22 cellular contexts compared by ENCODE assay signal in the genomic region with DNA sequence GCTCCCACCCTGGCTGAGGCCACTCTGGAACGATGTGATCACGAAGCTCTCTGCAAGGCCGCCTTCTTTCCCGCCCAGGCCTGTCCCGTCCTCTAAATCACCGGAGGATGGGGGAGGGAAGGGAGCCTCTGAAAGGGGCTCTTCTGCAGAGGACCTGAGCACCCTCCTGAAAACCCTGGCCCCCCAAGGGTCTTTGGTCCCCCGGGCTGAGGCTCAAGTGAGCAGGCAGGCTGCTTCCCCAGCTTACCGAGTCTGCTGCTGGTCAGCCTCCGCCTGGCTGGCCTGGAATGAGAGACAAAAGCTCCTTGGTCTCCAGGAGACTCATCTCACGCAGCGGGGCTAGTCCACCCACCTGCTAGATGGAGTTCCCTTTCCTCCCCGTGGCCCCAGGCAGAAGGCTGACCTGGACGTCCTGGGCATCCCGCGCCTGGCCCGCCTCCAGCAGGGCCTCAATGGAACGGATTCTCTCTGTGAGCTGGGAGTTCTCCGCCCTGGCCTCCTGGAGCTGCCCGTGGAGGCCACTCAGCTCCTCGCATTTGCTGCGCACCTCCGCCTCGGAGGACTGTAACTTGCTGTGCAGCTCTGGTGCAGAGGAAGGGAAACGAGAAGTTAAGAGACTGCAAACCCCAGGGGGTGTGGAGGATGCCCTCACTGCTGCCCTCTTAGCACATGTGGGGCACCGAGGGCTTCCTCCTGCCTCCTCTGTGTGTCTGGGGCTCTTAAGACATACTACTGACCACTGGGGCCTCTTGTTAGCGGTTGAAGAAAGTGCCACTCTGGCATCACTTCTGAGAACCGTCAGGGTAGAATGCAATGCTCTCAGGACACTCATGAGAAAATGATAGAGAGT. TPM values are rescaled to one million over a fixed set of nuclear protein-coding genes. Genes with fewer than 3 reads are reported as not detected.
DNase-seq lines count a peak whose midpoint lies in the region; ATAC-seq, FAIRE-seq and TF ChIP-seq lines count a peak whose summit lies in the region.
"Had no signal": no experiment of that assay in that cellular context is flagged by ENCODE, and none has a peak within 500 bp of the region (broad histone marks: within the 10 kb centered on the region; RNA-seq: fewer than 3 reads in every experiment).

No MANE protein-coding gene starts in this region.

- no peak overlapping the region for H2AFZ ChIP-seq in K562 (ENCODE audit: low read depth, low read length)

- H3K9me1 ChIP-seq in K562 (ENCODE audit: control insufficient read depth, insufficient read depth, low read length) = no peaks in the 10 kb centered on the region

- no peaks in the 10 kb centered on the region for H3K27me3 ChIP-seq in K562 (ENCODE audit: control insufficient read depth in 2 of 2, insufficient read depth in 2 of 2, low read length in 2 of 2)
- H3K27me3 ChIP-seq: brain microvascular endothelial cell had no signal

- ATAC-seq in K562 (no peak), HG03135 (IDR thresholded peaks at IDR 0.05; ENCODE audit: unreplicated experiment) (no peak), GM18873 (IDR thresholded peaks at IDR 0.05; ENCODE audit: low FRiP score, unreplicated experiment) (no peak)
- ATAC-seq: esophagus mucosa, WTC11 had no signal

- no TSS peak for BruUV-seq in K562 (replicated peaks; lab: Mats Ljungman, UMichigan)

- intact Hi-C loops in K562 (cut with micrococcal nuclease) (no loop called here), kidney (cut with DNase I) (no loop called here), posterior vena cava (cut with DNase I) (no loop called here)
- intact Hi-C loops in activated CD4-positive, alpha-beta memory T cell treated with anti-CD3 and anti-CD28 coated beads for 36 hours (cut with micrococcal nuclease) = no loop called here

- H3K27me3 Mint-ChIP-seq in activated CD4-positive, alpha-beta memory T cell treated with anti-CD3 and anti-CD28 coated beads for 36 hours = no peaks in the 10 kb centered on the region
- H3K27me3 Mint-ChIP-seq: activated naive CD8-positive, alpha-beta T cell; memory B cell had no signal

- no peak for TF ChIP-seq POLR2A in K562 (conservative IDR thresholded peaks at IDR 0.05)

- CTCF ChIA-PET in K562 (lab: Yijun Ruan, JAX; ENCODE audit: low intra/inter-chr PET ratio) = no interaction called here
- CTCF ChIA-PET in activated CD4-positive, alpha-beta memory T cell treated with anti-CD3 and anti-CD28 coated beads for 36 hours (lab: Charles Lee) = interaction anchor here (0.8 kb wide), 1 partner anchor 193 kb away, joined by 3 read pairs; no protein-coding TSS in a partner anchor

- in situ Hi-C loops in K562 (cut with MboI) = no loop called here

- H4K20me1 ChIP-seq in K562 (replicated peaks; ENCODE audit: control insufficient read depth, insufficient read depth, low read length) = no peaks in the 10 kb centered on the region

- no peak overlapping the region for H3K27ac Mint-ChIP-seq in activated CD4-positive, alpha-beta memory T cell treated with anti-CD3 and anti-CD28 coated beads for 36 hours
- H3K27ac Mint-ChIP-seq: activated naive CD8-positive, alpha-beta T cell; memory B cell had no signal

- TF ChIP-seq RAD21 in K562 (CRISPR knock-in tag; conservative IDR thresholded peaks at IDR 0.05 in 1 of 2, IDR thresholded peaks at IDR 0.05 in 1 of 2) = no peak

- no peak for TF ChIP-seq EP300 in K562 (IDR thresholded peaks at IDR 0.05; ENCODE audit: low read length)

- no peaks in the 10 kb centered on the region for H3K9me3 ChIP-seq in K562 (replicated peaks; ENCODE audit: control insufficient read depth, insufficient read depth, low read depth, low read length)
- H3K9me3 ChIP-seq in kidney (ENCODE audit: control insufficient read depth in 1 of 2, low read length in 2 of 2) = no peaks in the 10 kb centered on the region
- H3K9me3 ChIP-seq: HAP-1 had no signal

- no peak overlapping the region for H3K9ac ChIP-seq in K562 (ENCODE audit: insufficient read depth in 1 of 2, low read depth in 2 of 2, low read length in 2 of 2)
- H3K9ac ChIP-seq in kidney (ENCODE audit: low read length in 2 of 2) = no peak overlapping the region

- peak; percentile 25 for DNase-seq in ELF-1 (ENCODE audit: low read depth, low spot score)
- no peak for DNase-seq in K562 (ENCODE audit: extremely low read depth in 1 of 4, low spot score in 3 of 4)
- DNase-seq in kidney = peak; percentile 62
- DNase-seq in posterior vena cava (ENCODE audit: low spot score) = peak; percentile 72
- DNase-seq in activated CD4-positive, alpha-beta memory T cell treated with anti-CD3 and anti-CD28 coated beads for 36 hours = no peak
- no peak for DNase-seq in NCI-H524 treated with DMSO at 0.1 percent for 48 hours (lab: John Stamatoyannopoulos, UW)
- DNase-seq: brain microvascular endothelial cell; EL; NCI-H1048; NCI-H2081; NCI-H446 treated with DMSO at 0.1 percent for 48 hours; nephron progenitor cell; SHP77; stimulated activated CD4-positive, alpha-beta T cell treated with anti-CD3 and anti-CD28 coated beads, Interleukin-2, amount 100 ng/mL, for 48 hours had no signal

- WGBS in K562 (ENCODE audit: insufficient coverage, low coverage, missing lambda C conversion rate) = 91% methylated on average over 9 of the region's 27 CpGs

- H3K4me1 ChIP-seq in K562 (replicated peaks in 1 of 2; ENCODE audit: control insufficient read depth in 2 of 2, insufficient read depth in 2 of 2, low read length in 2 of 2) = no peaks in the 10 kb centered on the region
- no peaks in the 10 kb centered on the region for H3K4me1 ChIP-seq in kidney (ENCODE audit: control insufficient read depth in 1 of 2, insufficient read depth in 1 of 2, low read depth in 1 of 2, low read length in 2 of 2)
- H3K4me1 ChIP-seq: HAP-1 had no signal

- H3K27ac ChIP-seq in K562 (ENCODE audit: extremely low read depth, low read depth, low read length) (no peak overlapping the region), kidney (ENCODE audit: low read depth in 2 of 2, low read length in 2 of 2) (no peak overlapping the region)
- H3K27ac ChIP-seq: brain microvascular endothelial cell had no signal

- H3K4me3 ChIP-seq in K562 = no peak overlapping the region
- H3K4me3 ChIP-seq in kidney (ENCODE audit: low read length in 2 of 2) = no peak overlapping the region
- H3K4me3 ChIP-seq: HAP-1 had no signal

- H3K36me3 ChIP-seq in K562 (ENCODE audit: control insufficient read depth, insufficient read depth, low read length) = peaks cover 10% of the 10 kb centered on the region; the same call in 1 of the 3 replicates
- peaks cover 38 to 60% of the 10 kb centered on the region in 2 donors for H3K36me3 ChIP-seq in kidney (ENCODE audit: control insufficient read depth in 1 of 2, insufficient read depth in 2 of 2, low read length in 2 of 2)

- POLR2A ChIA-PET in K562 (lab: Yijun Ruan, JAX) = interaction anchor here (0.6 kb wide), 1 partner anchor 13 kb away, joined by 3 read pairs; no protein-coding TSS in a partner anchor
- POLR2A ChIA-PET in activated CD4-positive, alpha-beta memory T cell treated with anti-CD3 and anti-CD28 coated beads for 36 hours (lab: Charles Lee) = no interaction called here

- H3K4me3 Mint-ChIP-seq in activated CD4-positive, alpha-beta memory T cell treated with anti-CD3 and anti-CD28 coated beads for 36 hours = no peak overlapping the region
- H3K4me3 Mint-ChIP-seq: activated naive CD8-positive, alpha-beta T cell; memory B cell; nephron progenitor cell; WTC11 had no signal

- peaks cover 10% of the 10 kb centered on the region for H3K36me3 Mint-ChIP-seq in activated CD4-positive, alpha-beta memory T cell treated with anti-CD3 and anti-CD28 coated beads for 36 hours

- H3K9me3 Mint-ChIP-seq in activated CD4-positive, alpha-beta memory T cell treated with anti-CD3 and anti-CD28 coated beads for 36 hours = no peaks in the 10 kb centered on the region
- H3K9me3 Mint-ChIP-seq: memory B cell, nephron progenitor cell, WTC11 had no signal

- H3K4me1 Mint-ChIP-seq in activated CD4-positive, alpha-beta memory T cell treated with anti-CD3 and anti-CD28 coated beads for 36 hours (ENCODE audit: low read depth) = no peaks in the 10 kb centered on the region
- H3K4me1 Mint-ChIP-seq: memory B cell, WTC11 had no signal

- H3K4me2 ChIP-seq in K562 (ENCODE audit: insufficient read depth, low read length) = no peak overlapping the region

- FAIRE-seq in K562 (lab: Jason Lieb, UNC) = no peak
- FAIRE-seq in kidney (lab: Jason Lieb, UNC) = no peak
- FAIRE-seq: GM19239 had no signal

- TF ChIP-seq CTCF in K562 (IDR thresholded peaks at IDR 0.05 in 2 of 3, conservative IDR thresholded peaks at IDR 0.05 in 1 of 3; ENCODE audit: insufficient read depth in 2 of 3, low read depth in 1 of 3, low read length in 3 of 3) (no peak), kidney (IDR thresholded peaks at IDR 0.05; ENCODE audit: borderline replicate concordance, extremely low read depth, insufficient read depth) (no peak)

- no peaks in the 10 kb centered on the region for H3K79me2 ChIP-seq in K562 (ENCODE audit: control insufficient read depth, insufficient read depth, low read length)

RNA-seq across cellular contexts. Expression of a gene that starts 54.7 kb away (rescaled TPM):
- 66.3 and 83.0 TPM in 2 replicates for total RNA-seq in K562 (2011; cell fraction: chromatin; rRNA removed; ENCODE audit: low replicate concordance)
- 45.0 and 45.3 TPM in 2 replicates for total RNA-seq in K562 (2011; cell fraction: nucleolus; rRNA removed)
- total RNA-seq in K562 (2011; cell fraction: nucleoplasm; rRNA removed) = 45.3 and 46.8 TPM in 2 replicates
- total RNA-seq in K562 (2014; rRNA removed) = 21.5 and 28.1 TPM in 2 replicates
- total RNA-seq in K562 (2014; rRNA removed; fragmentation: Illumina TruSeq; extraction: Trizol) = 13.3 and 14.7 TPM in 2 replicates
- total RNA-seq in K562 (2015; rRNA removed; fragmentation: Illumina TruSeq; extraction: Trizol) = 23.0 and 24.0 TPM in 2 replicates
- total RNA-seq in K562 (2021) = 25.7 and 32.0 TPM in 2 replicates
- 9.2 and 12.0 TPM in 2 replicates for polyA plus RNA-seq in K562 (2011; rRNA removed)
- polyA plus RNA-seq in K562 (2011; cell fraction: cytosol; rRNA removed) = 7.0 and 8.1 TPM in 2 replicates
- polyA plus RNA-seq in K562 (2011; cell fraction: nucleus; rRNA removed) = 21.0 and 24.9 TPM in 2 replicates
- 23.1 and 33.3 TPM in 2 replicates for polyA plus RNA-seq in K562 (2012)
- 16.9 and 20.1 TPM in 2 replicates for polyA plus RNA-seq in K562 (2014; fragmentation: Illumina TruSeq; extraction: Trizol)
- under 1 TPM; 0.84 to 0.95 TPM for polyA plus RNA-seq in K562 (2014; fragmentation: Nextera tagmentation; extraction: Ambion mirVana)
- 17.2 and 17.6 TPM in 2 replicates for polyA plus RNA-seq in K562 (2014; rRNA removed)
- 11.9 and 12.7 TPM in 2 replicates for polyA minus RNA-seq in K562 (2011; rRNA and poly(A)+ RNA removed)
- 13.5 and 17.6 TPM in 2 replicates for polyA minus RNA-seq in K562 (2011; cell fraction: cytosol; rRNA and poly(A)+ RNA removed)
- 12.1 and 18.4 TPM in 2 replicates for polyA minus RNA-seq in K562 (2011; cell fraction: nucleus; rRNA and poly(A)+ RNA removed)
- 231 TPM for total RNA-seq in kidney
- polyA plus RNA-seq in kidney (ENCODE audit: insufficient read depth, low read depth, low replicate concordance) = 83.4 TPM
- total RNA-seq in posterior vena cava = 100 to 1,000 TPM; 128 TPM
- total RNA-seq in activated CD4-positive, alpha-beta memory T cell treated with anti-CD3 and anti-CD28 coated beads for 36 hours = 10 to 100 TPM; 29.6 to 32.0 TPM

RNA-seq across cellular contexts. Expression of a gene that starts 57.5 kb away (rescaled TPM):
- total RNA-seq in K562 (2011; cell fraction: chromatin; rRNA removed; ENCODE audit: low replicate concordance) = 1.8 and 4.2 TPM in 2 replicates
- 1.3 and 2.0 TPM in 2 replicates for total RNA-seq in K562 (2011; cell fraction: nucleolus; rRNA removed)
- 3.9 and 5.3 TPM in 2 replicates for total RNA-seq in K562 (2011; cell fraction: nucleoplasm; rRNA removed)
- total RNA-seq in K562 (2014; rRNA removed) (47.7 and 51.8 TPM in 2 replicates), K562 (2014; rRNA removed; fragmentation: Illumina TruSeq; extraction: Trizol) (61.0 and 63.1 TPM in 2 replicates), K562 (2015; rRNA removed; fragmentation: Illumina TruSeq; extraction: Trizol) (62.3 and 63.1 TPM in 2 replicates), K562 (2021) (68.2 and 77.6 TPM in 2 replicates), kidney (409 TPM), posterior vena cava (1,000 to 10,000 TPM; 1,245 to 1,338 TPM)
- polyA plus RNA-seq in K562 (2011; rRNA removed) (25.7 and 38.1 TPM in 2 replicates), K562 (2014; fragmentation: Illumina TruSeq; extraction: Trizol) (87.6 and 88.3 TPM in 2 replicates), K562 (2014; fragmentation: Nextera tagmentation; extraction: Ambion mirVana) (10 to 100 TPM; 37.5 to 47.7 TPM), K562 (2014; rRNA removed) (47.9 and 64.3 TPM in 2 replicates), kidney (ENCODE audit: insufficient read depth, low read depth, low replicate concordance) (525 TPM)
- polyA plus RNA-seq in K562 (2011; cell fraction: cytosol; rRNA removed) = 4.8 and 16.4 TPM in 2 replicates
- polyA plus RNA-seq in K562 (2011; cell fraction: nucleus; rRNA removed) = 4.9 and 14.9 TPM in 2 replicates
- 86.2 and 126 TPM in 2 replicates for polyA plus RNA-seq in K562 (2012)
- 8.1 and 20.3 TPM in 2 replicates for polyA minus RNA-seq in K562 (2011; rRNA and poly(A)+ RNA removed)
- polyA minus RNA-seq in K562 (2011; cell fraction: cytosol; rRNA and poly(A)+ RNA removed) = 14.6 and 17.2 TPM in 2 replicates
- 1.1 and 3.7 TPM in 2 replicates for polyA minus RNA-seq in K562 (2011; cell fraction: nucleus; rRNA and poly(A)+ RNA removed)
- total RNA-seq in activated CD4-positive, alpha-beta memory T cell treated with anti-CD3 and anti-CD28 coated beads for 36 hours = 10 to 100 TPM; 91.2 to 94.3 TPM

Comparison
In these comparisons a context has a peak if more than half of its experiments do, and no peak if none do; other contexts are left out.
1. DNase-seq: peak in ELF-1 (single experiment), kidney (single experiment) and posterior vena cava (single experiment); none in K562 (0 of 4), activated CD4-positive, alpha-beta memory T cell treated with anti-CD3 and anti-CD28 coated beads for 36 hours (single experiment) and NCI-H524 treated with DMSO at 0.1 percent for 48 hours (single experiment).